24 cellular contexts compared by ENCODE assay signal in genomic region chr20:24453917-24454316, GRCh38. TPM values are rescaled to one million over a fixed set of nuclear protein-coding genes. Genes with fewer than 3 reads are reported as not detected.
"Had no signal": no experiment of that assay in that cellular context is flagged by ENCODE, and none has a peak within 500 bp of the region (broad histone marks: within the 10 kb centered on the region; RNA-seq: fewer than 3 reads in every experiment).

No MANE protein-coding gene starts in this region.

- H3K36me3 ChIP-seq: heart left ventricle, prostate gland, right lobe of liver, tibial artery, upper lobe of left lung, uterus had no signal

- H3K27ac ChIP-seq: dorsolateral prefrontal cortex, heart left ventricle, parathyroid adenoma, prostate gland, right lobe of liver, tibial artery, upper lobe of left lung, uterus had no signal

- H3K9me3 ChIP-seq: heart left ventricle, prostate gland, right lobe of liver, tibial artery, upper lobe of left lung, uterus had no signal

- FAIRE-seq: frontal cortex had no signal

- H3K27me3 ChIP-seq: right lobe of liver, uterus had no signal

- H3K79me2 ChIP-seq: parathyroid adenoma had no signal

- DNase-seq: dorsolateral prefrontal cortex; effector CD8-positive, alpha-beta T cell; heart left ventricle; hippocampal formation; left colon; left ventricle myocardium superior; mesendoderm; naive thymus-derived CD4-positive, alpha-beta T cell; nephron progenitor cell; retina; right lobe of liver; stimulated activated CD4-positive, alpha-beta T cell treated with anti-CD3 and anti-CD28 coated beads, Interleukin-15, amount 100 ng/mL, for 24 hours; stimulated activated CD4-positive, alpha-beta T cell treated with anti-CD3 and anti-CD28 coated beads, Interleukin-1b, Interleukin-23, amount 100 ng/mL, for 48 hours; stimulated activated CD4-positive, alpha-beta T cell treated with anti-CD3 and anti-CD28 coated beads, Interleukin-4, amount 100 ng/mL, for 24 hours; tibial artery; upper lobe of left lung; uterus had no signal

- H3K4me1 ChIP-seq: parathyroid adenoma, prostate gland, right lobe of liver, tibial artery, upper lobe of left lung, uterus had no signal

- H2AFZ ChIP-seq: parathyroid adenoma had no signal

- H3K4me3 ChIP-seq: dorsolateral prefrontal cortex, heart left ventricle, lung, prostate gland, right lobe of liver, tibial artery, upper lobe of left lung, uterus had no signal

- H3K9ac ChIP-seq: parathyroid adenoma had no signal

- ATAC-seq: heart left ventricle; left colon; left ventricle myocardium superior; naive thymus-derived CD4-positive, alpha-beta T cell; right lobe of liver; stimulated activated memory B cell treated with anti-CD40 and anti-IgM and Interleukin-4, amounts not matched to agents 10 μg/mL and 1 μg/mL and 100 μg/mL, for 72 hours had no signal

RNA-seq across cellular contexts. Expression of gene SYNDIG1, which starts 15.5 kb away (rescaled TPM):
- total RNA-seq: glomerular endothelial cell; mononuclear cell; naive thymus-derived CD4-positive, alpha-beta T cell; right lobe of liver had no signal
- polyA plus RNA-seq: naive thymus-derived CD4-positive, alpha-beta T cell had no signal
